Comparison of ENCODE assay signal across 23 cellular contexts in genomic region chr7:36607741-36608140, GRCh38.
DNase-seq lines count a peak whose midpoint lies in the region; ATAC-seq and TF ChIP-seq lines count a peak whose summit lies in the region.
"Had no signal": no experiment of that assay in that cellular context is flagged by ENCODE, and none has a peak within 500 bp of the region (broad histone marks: within the 10 kb centered on the region; RNA-seq: fewer than 3 reads in every experiment).

No MANE protein-coding gene starts in this region.

- H3K36me3 Mint-ChIP-seq in CD14-positive monocyte = peaks cover 84 to 93% of the 10 kb centered on the region in 2 donors
- H3K36me3 Mint-ChIP-seq in naive thymus-derived CD4-positive, alpha-beta T cell = peaks cover 0 to 40% (median 19%) of the 10 kb centered on the region in 5 donors
- no peaks in the 10 kb centered on the region for H3K36me3 Mint-ChIP-seq in WTC11

- H3K27me3 Mint-ChIP-seq in CD14-positive monocyte (ENCODE audit: low read depth in 3 of 3) = peaks cover 0 to 2% (median 0%) of the 10 kb centered on the region in 3 donors
- no peaks in the 10 kb centered on the region for H3K27me3 Mint-ChIP-seq in naive thymus-derived CD4-positive, alpha-beta T cell
- H3K27me3 Mint-ChIP-seq in WTC11 (ENCODE audit: low read depth) = peaks cover 6% of the 10 kb centered on the region

- intact Hi-C loops in CD14-positive monocyte (cut with micrococcal nuclease) (no loop called here), spleen (cut with DNase I; ENCODE audit: low total_unique reads) (no loop called here)
- intact Hi-C loops in naive thymus-derived CD4-positive, alpha-beta T cell (cut with micrococcal nuclease) = loop anchor here in 1 of 2 donors (2.0 kb wide), 1 partner anchor 37 kb away; no protein-coding TSS in a partner anchor

- DNase-seq in CD14-positive monocyte (ENCODE audit: low spot score) = no peak
- peak; percentile 31 for DNase-seq in NCI-H1436 (lab: John Stamatoyannopoulos, UW)
- peak; percentile 43 for DNase-seq in NCI-H69 (lab: John Stamatoyannopoulos, UW)
- no peak for DNase-seq in naive thymus-derived CD4-positive, alpha-beta T cell
- DNase-seq in spleen = no peak
- DNase-seq in WTC11 (ENCODE audit: low spot score) = no peak
- DNase-seq: activated CD8-positive, alpha-beta memory T cell treated with anti-CD3 and anti-CD28 coated beads, Interleukin-2, amount 50 U/mL, for 4 hours; activated effector memory CD4-positive, alpha-beta T cell treated with Interleukin-2 at 50 U/mL for 16 hours; brain microvascular endothelial cell; DMS 273 treated with DMSO at 0.1 percent for 48 hours; GM23248; heart right ventricle; NCI-H2081 treated with DMSO at 0.1 percent for 48 hours; NCI-H82; stimulated activated CD4-positive, alpha-beta T cell treated with anti-CD3 and anti-CD28 coated beads, Interleukin-12 subunit alpha, Interleukin-12 subunit beta, amount 100 ng/mL, for 4 hours; T-helper 2 cell had no signal

- no peaks in the 10 kb centered on the region for H3K36me3 ChIP-seq in naive thymus-derived CD4-positive, alpha-beta T cell (ENCODE audit: control insufficient read depth in 2 of 3, insufficient read depth in 3 of 3, low read length in 3 of 3)
- H3K36me3 ChIP-seq in spleen = peaks cover 0 to 66% (median 0%) of the 10 kb centered on the region in 6 donors
- H3K36me3 ChIP-seq: brain microvascular endothelial cell had no signal

- TF ChIP-seq CTCF in CD14-positive monocyte (IDR thresholded peaks at IDR 0.05) (no peak), spleen (IDR thresholded peaks at IDR 0.05 in 8 of 11, conservative IDR thresholded peaks at IDR 0.05 in 3 of 11) (no peak), WTC11 (IDR thresholded peaks at IDR 0.05) (no peak)

- WGBS in spleen, 5 donors = 58 to 92% (median 81%) methylated on average over 5 of the region's 5 CpGs

- no peaks in the 10 kb centered on the region for H3K9me3 Mint-ChIP-seq in CD14-positive monocyte
- H3K9me3 Mint-ChIP-seq in naive thymus-derived CD4-positive, alpha-beta T cell = peaks cover 0 to 3% (median 0%) of the 10 kb centered on the region in 11 donors
- H3K9me3 Mint-ChIP-seq in WTC11 = no peaks in the 10 kb centered on the region
- H3K9me3 Mint-ChIP-seq: IgD-negative memory B cell had no signal

- H3K4me3 Mint-ChIP-seq in CD14-positive monocyte (no peak overlapping the region), WTC11 (no peak overlapping the region)
- H3K4me3 Mint-ChIP-seq in naive thymus-derived CD4-positive, alpha-beta T cell = peak overlapping the region in 6 of 10 donors; percentile 15 to 86 (median 66)
- H3K4me3 Mint-ChIP-seq: IgD-negative memory B cell had no signal

- H3K27ac ChIP-seq in naive thymus-derived CD4-positive, alpha-beta T cell (ENCODE audit: low read depth, low read length) = no peak overlapping the region
- H3K27ac ChIP-seq in spleen = no peak overlapping the region
- H3K27ac ChIP-seq: A549; BLaER1 treated with 17β-estradiol and CSF1 and Interleukin-3, amounts not matched to agents 10 nM and 100 nM; brain microvascular endothelial cell; coronary artery; GM23248; heart right ventricle; VCaP had no signal

- CTCF ChIA-PET in naive thymus-derived CD4-positive, alpha-beta T cell (lab: Charles Lee) = interaction anchor here (1.3 kb wide), 1 partner anchor 32 kb away, joined by 4 read pairs; no protein-coding TSS in a partner anchor
- CTCF ChIA-PET in WTC11 (lab: Charles Lee) = no interaction called here

- no peak overlapping the region for H3K4me3 ChIP-seq in naive thymus-derived CD4-positive, alpha-beta T cell (ENCODE audit: low read length)
- H3K4me3 ChIP-seq in spleen = no peak overlapping the region
- H3K4me3 ChIP-seq: A549; BLaER1 treated with 17β-estradiol and CSF1 and Interleukin-3, amounts not matched to agents 10 nM and 100 nM; coronary artery; GM23248; heart right ventricle had no signal

- H3K4me1 Mint-ChIP-seq in CD14-positive monocyte = peaks cover 7% of the 10 kb centered on the region
- H3K4me1 Mint-ChIP-seq in naive thymus-derived CD4-positive, alpha-beta T cell = peaks cover 26 to 64% (median 55%) of the 10 kb centered on the region in 7 donors
- H3K4me1 Mint-ChIP-seq in WTC11 = peaks cover 26% of the 10 kb centered on the region
- H3K4me1 Mint-ChIP-seq: IgD-negative memory B cell had no signal

- POLR2A ChIA-PET in naive thymus-derived CD4-positive, alpha-beta T cell (lab: Charles Lee) = interaction anchor here (0.5 to 0.7 kb wide), 2 partner anchors 20 to 31 kb away, joined by 4 to 5 read pairs; no protein-coding TSS in a partner anchor
- POLR2A ChIA-PET in WTC11 (lab: Charles Lee) = no interaction called here

- H3K4me1 ChIP-seq in naive thymus-derived CD4-positive, alpha-beta T cell (ENCODE audit: control insufficient read depth in 2 of 2, insufficient read depth in 2 of 2, low read length in 2 of 2) = peaks cover 0 to 43% of the 10 kb centered on the region in 2 donors
- peaks cover 0 to 12% (median 0%) of the 10 kb centered on the region in 6 donors for H3K4me1 ChIP-seq in spleen
- H3K4me1 ChIP-seq: BLaER1 treated with 17β-estradiol and CSF1 and Interleukin-3, amounts not matched to agents 10 nM and 100 nM; heart right ventricle had no signal

- peak overlapping the region in 4 of 7 donors; percentile 34 to 74 (median 37) for H3K27ac Mint-ChIP-seq in CD14-positive monocyte
- peak overlapping the region in 7 of 9 donors; percentile 63 to 93 (median 90) for H3K27ac Mint-ChIP-seq in naive thymus-derived CD4-positive, alpha-beta T cell
- H3K27ac Mint-ChIP-seq in WTC11 = no peak overlapping the region

- no peak for TF ChIP-seq POLR2A in spleen (IDR thresholded peaks at IDR 0.05)

- no peak for ATAC-seq in naive thymus-derived CD4-positive, alpha-beta T cell
- ATAC-seq in HG03135 (IDR thresholded peaks at IDR 0.05; ENCODE audit: unreplicated experiment) (no peak), HG03432 (IDR thresholded peaks at IDR 0.05; ENCODE audit: unreplicated experiment) (no peak), WTC11 (no peak)
- ATAC-seq: A549, heart right ventricle had no signal

- no peaks in the 10 kb centered on the region for H3K9me3 ChIP-seq in naive thymus-derived CD4-positive, alpha-beta T cell (ENCODE audit: control insufficient read depth in 2 of 3, low read length in 3 of 3)
- H3K9me3 ChIP-seq in spleen = no peaks in the 10 kb centered on the region
- H3K9me3 ChIP-seq: A549; BLaER1 treated with 17β-estradiol and CSF1 and Interleukin-3, amounts not matched to agents 10 nM and 100 nM; heart right ventricle had no signal

- H3K27me3 ChIP-seq in naive thymus-derived CD4-positive, alpha-beta T cell (ENCODE audit: control insufficient read depth in 2 of 2, insufficient read depth in 2 of 2, low read length in 2 of 2) = no peaks in the 10 kb centered on the region
- no peaks in the 10 kb centered on the region for H3K27me3 ChIP-seq in spleen (replicated peaks in 1 of 7)
- H3K27me3 ChIP-seq: BLaER1 treated with 17β-estradiol and CSF1 and Interleukin-3, amounts not matched to agents 10 nM and 100 nM had no signal

TF ChIP-seq in WTC11, 78 proteins besides CTCF, POLR2A, EP300 and RAD21 (continues in another document):
- TF ChIP-seq SOX15 (CRISPR knock-in tag; IDR thresholded peaks at IDR 0.05) (no peak), MXD4 (CRISPR knock-in tag; IDR thresholded peaks at IDR 0.05; ENCODE audit: borderline replicate concordance) (no peak), TEAD4 (CRISPR knock-in tag; IDR thresholded peaks at IDR 0.05) (no peak), ZBTB43 (CRISPR knock-in tag; IDR thresholded peaks at IDR 0.05) (no peak), ZMAT4 (CRISPR knock-in tag; IDR thresholded peaks at IDR 0.05) (no peak), E2F4 (CRISPR knock-in tag; IDR thresholded peaks at IDR 0.05; ENCODE audit: borderline replicate concordance, low read depth) (no peak), E2F1 (CRISPR knock-in tag; IDR thresholded peaks at IDR 0.05) (no peak), ZBTB21 (CRISPR knock-in tag; IDR thresholded peaks at IDR 0.05; ENCODE audit: borderline replicate concordance) (no peak), ETV6 (CRISPR knock-in tag; IDR thresholded peaks at IDR 0.05) (no peak), OVOL2 (CRISPR knock-in tag; IDR thresholded peaks at IDR 0.05; ENCODE audit: borderline replicate concordance) (no peak), ZNF138 (CRISPR knock-in tag; conservative IDR thresholded peaks at IDR 0.05) (no peak), ZNF423 (CRISPR knock-in tag; IDR thresholded peaks at IDR 0.05) (no peak), ZNF263 (CRISPR knock-in tag; IDR thresholded peaks at IDR 0.05; ENCODE audit: low read depth) (no peak)

Comparison
In these comparisons a context has a peak if more than half of its experiments do, and no peak if none do; other contexts are left out.
1. DNase-seq: peak in NCI-H1436 (single experiment) and NCI-H69 (single experiment); none in CD14-positive monocyte (single experiment), naive thymus-derived CD4-positive, alpha-beta T cell (0 of 9), spleen (single experiment) and WTC11 (single experiment).
2. H3K4me3 Mint-ChIP-seq: peak in naive thymus-derived CD4-positive, alpha-beta T cell (6 of 10); none in CD14-positive monocyte (0 of 2) and WTC11 (single experiment).